Comparison of ENCODE assay signal across 15 cellular contexts in the genomic region with DNA sequence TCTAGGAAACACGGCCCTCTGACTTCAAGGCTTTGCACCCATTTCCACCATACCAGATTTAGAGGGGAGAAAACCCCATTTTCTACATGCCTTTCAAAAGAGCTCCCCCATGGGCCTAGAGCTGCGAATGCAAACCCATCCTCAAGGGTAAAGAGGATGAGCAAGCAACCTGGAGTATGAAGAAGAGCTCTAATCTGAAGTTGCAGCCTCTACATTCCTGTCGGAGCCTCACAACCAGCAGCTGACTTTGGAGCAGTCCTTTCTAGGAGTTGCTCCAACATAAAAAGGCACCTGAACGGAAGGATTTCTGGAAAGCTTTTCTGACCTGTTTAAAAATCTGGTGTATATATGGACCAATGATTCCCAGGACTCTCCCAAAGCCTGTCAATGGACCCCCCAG.
DNase-seq lines count a peak whose midpoint lies in the region; ATAC-seq and TF ChIP-seq lines count a peak whose summit lies in the region.
"Had no signal": no experiment of that assay in that cellular context is flagged by ENCODE, and none has a peak within 500 bp of the region (broad histone marks: within the 10 kb centered on the region; RNA-seq: fewer than 3 reads in every experiment).

No MANE protein-coding gene starts in this region.

- peaks cover 19% of the 10 kb centered on the region for H3K4me1 Mint-ChIP-seq in activated CD4-positive, alpha-beta T cell treated with anti-CD3 and anti-CD28 coated beads for 36 hours
- peaks cover 37% of the 10 kb centered on the region for H3K4me1 Mint-ChIP-seq in neural crest cell

- H3K9me3 Mint-ChIP-seq in activated CD4-positive, alpha-beta T cell treated with anti-CD3 and anti-CD28 coated beads for 36 hours (ENCODE audit: low read depth), result no peaks in the 10 kb centered on the region
- no peaks in the 10 kb centered on the region for H3K9me3 Mint-ChIP-seq in neural crest cell

- no peaks in the 10 kb centered on the region for H3K9me3 ChIP-seq in NT2/D1 (ENCODE audit: insufficient read depth, low read length)
- H3K9me3 ChIP-seq: tibial nerve had no signal

- H3K27me3 ChIP-seq in NT2/D1 (ENCODE audit: insufficient read depth, insufficient read length) (no peaks in the 10 kb centered on the region), dorsolateral prefrontal cortex (no peaks in the 10 kb centered on the region)
- H3K27me3 ChIP-seq: tibial nerve had no signal

- H3K27ac ChIP-seq in dorsolateral prefrontal cortex, result peak overlapping the region in 54 of 59 donors; percentile 0 to 95 (median 84)

- peak overlapping the region; percentile 20 for H3K27ac Mint-ChIP-seq in activated CD4-positive, alpha-beta T cell treated with anti-CD3 and anti-CD28 coated beads for 36 hours
- H3K27ac Mint-ChIP-seq in neural crest cell (ENCODE audit: unreplicated experiment), result no peak overlapping the region

- peaks cover 3% of the 10 kb centered on the region for H3K4me1 ChIP-seq in NT2/D1 (ENCODE audit: insufficient read depth, insufficient read length)

- H3K4me3 ChIP-seq in NT2/D1 (ENCODE audit: insufficient read length, low read depth), result no peak overlapping the region
- H3K4me3 ChIP-seq in dorsolateral prefrontal cortex, result no peak overlapping the region
- H3K4me3 ChIP-seq: tibial nerve had no signal

- H3K9ac ChIP-seq in NT2/D1 (ENCODE audit: insufficient read length, low read depth), result peak overlapping the region; percentile 5

- H3K27me3 Mint-ChIP-seq in activated CD4-positive, alpha-beta T cell treated with anti-CD3 and anti-CD28 coated beads for 36 hours, result no peaks in the 10 kb centered on the region
- H3K27me3 Mint-ChIP-seq in neural crest cell (ENCODE audit: low read depth), result no peaks in the 10 kb centered on the region

- H3K4me3 Mint-ChIP-seq in activated CD4-positive, alpha-beta T cell treated with anti-CD3 and anti-CD28 coated beads for 36 hours, result no peak overlapping the region
- H3K4me3 Mint-ChIP-seq in neural crest cell, result peak overlapping the region; percentile 94

- peaks cover 62% of the 10 kb centered on the region for H3K36me3 Mint-ChIP-seq in activated CD4-positive, alpha-beta T cell treated with anti-CD3 and anti-CD28 coated beads for 36 hours (ENCODE audit: low read depth)
- peaks cover 12% of the 10 kb centered on the region for H3K36me3 Mint-ChIP-seq in neural crest cell (ENCODE audit: low read depth)

- ATAC-seq in activated CD4-positive, alpha-beta T cell treated with anti-CD3 and anti-CD28 coated beads for 36 hours, result no peak
- no peak for ATAC-seq in HG03280 (IDR thresholded peaks at IDR 0.05; ENCODE audit: unreplicated experiment)

- no peak for TF ChIP-seq CTCF in dorsolateral prefrontal cortex (IDR thresholded peaks at IDR 0.05 in 54 of 56, conservative IDR thresholded peaks at IDR 0.05 in 2 of 56; ENCODE audit: low read depth in 1 of 56, partially characterized antibody in 56 of 56)
- no peak for TF ChIP-seq CTCF in neural crest cell (conservative IDR thresholded peaks at IDR 0.05)

- intact Hi-C loops in activated CD4-positive, alpha-beta T cell treated with anti-CD3 and anti-CD28 coated beads for 36 hours (cut with DNase I, micrococcal nuclease), result no loop called here
- intact Hi-C loops in dorsolateral prefrontal cortex (cut with DNase I), result no loop called here

- CTCF ChIA-PET in activated CD4-positive, alpha-beta T cell treated with anti-CD3 and anti-CD28 coated beads for 36 hours (lab: Charles Lee), result interaction anchor here (0.9 to 1.3 kb wide), 2 partner anchors 22 to 27 kb away, joined by 3 to 7 read pairs; no protein-coding TSS in a partner anchor

- DNase-seq in activated CD4-positive, alpha-beta T cell treated with anti-CD3 and anti-CD28 coated beads for 36 hours, result no peak
- DNase-seq in activated CD4-positive, alpha-beta T cell treated with anti-CD3 and anti-CD28 coated beads for 48 hours, result no peak
- no peak for DNase-seq in NT2/D1 (ENCODE audit: low read depth, low spot score)
- no peak for DNase-seq in dorsolateral prefrontal cortex
- no peak for DNase-seq in neural crest cell (ENCODE audit: low read depth, low spot score)
- DNase-seq in NCI-H774 (lab: John Stamatoyannopoulos, UW), result no peak
- no peak for DNase-seq in activated CD8-positive, alpha-beta memory T cell treated with anti-CD3 and anti-CD28 coated beads for 24 hours
- DNase-seq: 8988T; activated CD4-positive, alpha-beta T cell treated with anti-CD3 and anti-CD28 coated beads for 4 hours; DMS79; kidney; NCI-H2227 treated with DMSO at 0.1 percent for 48 hours; T-helper 1 cell had no signal

- POLR2A ChIA-PET in activated CD4-positive, alpha-beta T cell treated with anti-CD3 and anti-CD28 coated beads for 36 hours (lab: Charles Lee), result no interaction called here

- H3K36me3 ChIP-seq in NT2/D1 (ENCODE audit: insufficient read depth, insufficient read length, low read length), result peaks cover 48% of the 10 kb centered on the region
